Comparison of ENCODE assay signal across 9 cellular contexts in the genomic region with DNA sequence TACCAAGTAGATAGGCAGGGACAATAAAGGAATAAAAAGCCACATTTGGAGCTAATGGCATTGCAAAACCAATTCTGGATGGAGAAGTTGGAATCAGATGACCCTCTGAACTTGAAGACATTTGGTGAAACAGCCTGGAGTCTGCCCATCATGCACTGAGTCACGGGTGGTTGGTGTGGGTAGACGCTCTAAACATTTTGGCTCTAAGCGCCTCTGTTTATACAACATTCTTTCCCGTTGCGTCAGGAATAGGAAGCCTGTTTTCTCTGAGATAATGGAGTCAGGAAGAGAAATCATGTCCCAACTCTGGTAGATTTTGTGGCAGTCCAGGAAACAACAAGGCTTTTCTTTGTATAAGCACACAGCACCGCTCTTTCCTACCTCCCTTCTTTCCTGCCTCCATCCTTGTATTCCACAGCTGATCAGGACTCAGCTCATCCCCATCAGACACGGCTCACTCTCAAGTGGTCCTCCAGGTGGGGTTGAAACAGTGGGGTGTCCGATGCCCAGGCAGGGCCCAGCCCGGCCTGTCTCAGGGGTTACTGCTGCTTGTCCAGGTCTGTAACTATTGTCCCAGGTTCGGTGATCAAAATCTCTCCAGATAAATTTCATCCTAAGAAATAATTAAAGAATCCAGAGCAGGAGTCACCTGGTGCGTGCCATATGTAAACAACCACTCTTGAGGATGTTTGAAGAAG. TPM values are rescaled to one million over a fixed set of nuclear protein-coding genes. Genes with fewer than 3 reads are reported as not detected.
DNase-seq lines count a peak whose midpoint lies in the region; ATAC-seq and TF ChIP-seq lines count a peak whose summit lies in the region.
"Had no signal": no experiment of that assay in that cellular context is flagged by ENCODE, and none has a peak within 500 bp of the region (broad histone marks: within the 10 kb centered on the region; RNA-seq: fewer than 3 reads in every experiment).

No MANE protein-coding gene starts in this region.

- no peaks in the 10 kb centered on the region for H3K36me3 ChIP-seq in vagina
- H3K36me3 ChIP-seq in Caco-2 (ENCODE audit: control insufficient read depth, insufficient read depth, low read length): no peaks in the 10 kb centered on the region

- peak overlapping the region; percentile 87 for H3K27ac ChIP-seq in vagina

- H3K4me3 ChIP-seq in vagina: no peak overlapping the region
- H3K4me3 ChIP-seq in Caco-2 (ENCODE audit: low read depth, low read length): no peak overlapping the region

- H3K4me1 Mint-ChIP-seq in endothelial cell (ENCODE audit: unreplicated experiment) (peaks cover 67% of the 10 kb centered on the region), Caco-2 (ENCODE audit: low read depth, unreplicated experiment) (no peaks in the 10 kb centered on the region)

- CTCF ChIA-PET in Caco-2 (lab: Charles Lee): no interaction called here

- ATAC-seq in Right ventricle myocardium inferior (peak; percentile 87), GM19397 (IDR thresholded peaks at IDR 0.05; ENCODE audit: unreplicated experiment) (no peak), GM21528 (IDR thresholded peaks at IDR 0.05; ENCODE audit: low FRiP score, unreplicated experiment) (no peak)

- H3K27me3 ChIP-seq in vagina (no peaks in the 10 kb centered on the region), Caco-2 (replicated peaks; ENCODE audit: control insufficient read depth, insufficient read depth, low read length) (no peaks in the 10 kb centered on the region; the same call in none of the 2 replicates)

- POLR2A ChIA-PET in Caco-2 (lab: Charles Lee): no interaction called here

- H3K4me3 Mint-ChIP-seq in endothelial cell (ENCODE audit: unreplicated experiment): peak overlapping the region; percentile 56
- H3K4me3 Mint-ChIP-seq in Caco-2 (ENCODE audit: unreplicated experiment): no peak overlapping the region

- TF ChIP-seq CTCF in endothelial cell (IDR thresholded peaks at IDR 0.05; ENCODE audit: unreplicated experiment) (no peak), vagina (IDR thresholded peaks at IDR 0.05) (no peak), Caco-2 (IDR thresholded peaks at IDR 0.05; ENCODE audit: insufficient read depth in 1 of 2, low read depth in 1 of 2, low read length in 1 of 2, severe bottlenecking in 1 of 2, unreplicated experiment in 1 of 2) (no peak)

- intact Hi-C loops in Right ventricle myocardium inferior (cut with DNase I) (no loop called here), cardiac septum (cut with DNase I) (no loop called here), vagina (cut with DNase I) (no loop called here), Caco-2 (cut with micrococcal nuclease; ENCODE audit: unreplicated experiment) (no loop called here)

- H3K27me3 Mint-ChIP-seq in endothelial cell (ENCODE audit: unreplicated experiment) (peaks cover 2% of the 10 kb centered on the region), Caco-2 (ENCODE audit: insufficient read depth, unreplicated experiment) (peaks cover 20% of the 10 kb centered on the region)

- no peak for DNase-seq in Right ventricle myocardium inferior (ENCODE audit: missing footprints)
- DNase-seq in cardiac septum (ENCODE audit: low spot score): no peak
- DNase-seq in endothelial cell (ENCODE audit: low spot score): peak; percentile 42
- DNase-seq in midbrain (lab: John Stamatoyannopoulos, UW): peak; percentile 39
- no peak for DNase-seq in vagina (ENCODE audit: extremely low spot score in 2 of 2)
- no peak for DNase-seq in Caco-2
- DNase-seq: activated CD4-positive, alpha-beta T cell treated with anti-CD3 and anti-CD28 coated beads, Interleukin-2, amount 50 U/mL, for 1 hour had no signal

- H3K36me3 Mint-ChIP-seq in endothelial cell (ENCODE audit: low read depth, unreplicated experiment): peaks cover 51% of the 10 kb centered on the region
- no peaks in the 10 kb centered on the region for H3K36me3 Mint-ChIP-seq in Caco-2 (ENCODE audit: insufficient read depth, unreplicated experiment)

- H3K9me3 ChIP-seq in vagina: no peaks in the 10 kb centered on the region
- no peaks in the 10 kb centered on the region for H3K9me3 ChIP-seq in Caco-2

- H3K4me1 ChIP-seq in vagina (peaks cover 33% of the 10 kb centered on the region), Caco-2 (no peaks in the 10 kb centered on the region)

- no peak for TF ChIP-seq POLR2A in vagina (IDR thresholded peaks at IDR 0.05)

- BruUV-seq in Caco-2 (replicated peaks; lab: Mats Ljungman, UMichigan): no TSS peak

- H3K9me3 Mint-ChIP-seq in endothelial cell (ENCODE audit: unreplicated experiment) (no peaks in the 10 kb centered on the region), Caco-2 (ENCODE audit: unreplicated experiment) (no peaks in the 10 kb centered on the region)

- H3K27ac Mint-ChIP-seq in endothelial cell (ENCODE audit: unreplicated experiment): peak overlapping the region; percentile 100
- no peak overlapping the region for H3K27ac Mint-ChIP-seq in Caco-2 (ENCODE audit: unreplicated experiment)

RNA-seq across cellular contexts. Expression of gene RAMACL, which starts 12.1 kb away (rescaled TPM):
- total RNA-seq in Right ventricle myocardium inferior: 0.43 TPM
- total RNA-seq in cardiac septum: 1.4 TPM
- total RNA-seq in endothelial cell (ENCODE audit: unreplicated experiment): 4.9 TPM
- 2.2 TPM for total RNA-seq in vagina
- total RNA-seq in Caco-2 (2022): 0.20 and 0.39 TPM in 2 replicates

RNA-seq across cellular contexts. Expression of gene RPS6KA2, which starts 28.5 kb away (rescaled TPM):
- 55.5 TPM for total RNA-seq in Right ventricle myocardium inferior
- total RNA-seq in cardiac septum: 103 TPM
- total RNA-seq in endothelial cell (ENCODE audit: unreplicated experiment): 105 TPM
- 65.1 TPM for total RNA-seq in vagina
- total RNA-seq in Caco-2 (2022): 5.5 and 5.6 TPM in 2 replicates

Comparison
In these comparisons a context has a peak if more than half of its experiments do, and no peak if none do; other contexts are left out.
1. DNase-seq: peak in endothelial cell (single experiment) and midbrain (single experiment); none in Right ventricle myocardium inferior (single experiment), cardiac septum (single experiment), vagina (0 of 2) and Caco-2 (0 of 2).